In the genomic region with DNA sequence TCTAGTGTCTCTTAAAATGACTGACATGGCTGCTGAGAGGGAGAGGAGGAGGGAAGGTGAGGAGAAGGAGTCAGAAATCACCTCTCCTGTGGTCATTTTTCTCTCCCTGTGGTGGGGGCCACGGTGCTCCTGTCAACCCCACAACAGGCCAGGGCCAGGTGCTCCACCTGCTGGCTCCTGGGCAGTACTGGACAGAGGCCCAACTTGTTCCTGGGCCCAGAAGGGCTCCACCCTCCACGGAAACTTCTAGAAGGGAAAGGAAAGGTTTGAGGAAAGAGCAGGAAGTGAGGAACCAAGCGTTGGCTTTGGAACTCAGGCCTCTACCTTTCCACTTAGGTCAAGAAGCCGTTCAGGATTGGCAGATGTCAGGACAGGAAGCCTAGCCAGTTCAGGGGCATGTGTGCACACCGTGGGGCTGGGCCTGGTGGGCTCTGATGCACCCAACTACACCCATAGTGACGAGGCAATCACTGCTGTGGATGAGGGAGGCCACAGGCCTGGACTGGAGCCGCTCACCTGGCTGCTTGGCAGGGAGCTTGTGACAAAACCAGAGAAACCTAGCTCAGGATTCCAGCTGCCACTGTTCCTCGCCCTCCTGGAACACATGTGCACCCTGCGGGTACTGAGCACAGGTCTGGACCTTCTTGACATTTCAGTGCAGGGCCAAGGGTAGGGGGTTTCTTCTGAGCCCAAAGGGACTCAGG, we compare ENCODE assay signal across 8 cellular contexts. TPM values are rescaled to one million over a fixed set of nuclear protein-coding genes. Genes with fewer than 3 reads are reported as not detected.
DNase-seq lines count a peak whose midpoint lies in the region; ATAC-seq and TF ChIP-seq lines count a peak whose summit lies in the region.

No MANE protein-coding gene starts in this region.

- H3K4me1 Mint-ChIP-seq in activated T-helper 17 cell treated with anti-CD3 and anti-CD28 coated beads, Interleukin-2, amount 50 U/mL, for 72 hours = no peaks in the 10 kb centered on the region

- no peaks in the 10 kb centered on the region for H3K27me3 ChIP-seq in HL-60 (ENCODE audit: insufficient read depth, poor library complexity, severe bottlenecking)

- no peaks in the 10 kb centered on the region for H3K9me3 Mint-ChIP-seq in activated T-helper 17 cell treated with anti-CD3 and anti-CD28 coated beads, Interleukin-2, amount 50 U/mL, for 72 hours

- no peak overlapping the region for H3K4me3 ChIP-seq in HL-60 (replicated peaks; ENCODE audit: insufficient read depth, low read length)

- H3K27me3 Mint-ChIP-seq in activated T-helper 17 cell treated with anti-CD3 and anti-CD28 coated beads, Interleukin-2, amount 50 U/mL, for 72 hours = peaks cover 10% of the 10 kb centered on the region

- no peaks in the 10 kb centered on the region for H3K36me3 Mint-ChIP-seq in activated T-helper 17 cell treated with anti-CD3 and anti-CD28 coated beads, Interleukin-2, amount 50 U/mL, for 72 hours (ENCODE audit: low read depth)

- DNase-seq in DMS53 (lab: John Stamatoyannopoulos, UW) (peak; percentile 80), HL-60 (ENCODE audit: low read depth in 1 of 2, low spot score in 1 of 2) (peak in 1 of 2 experiments; percentile 14), left kidney (ENCODE audit: low read depth, low spot score) (peak; percentile 54)
- DNase-seq in NK-92 treated with Interleukin-12 subunit alpha and Interleukin-12 subunit beta, amount 100 ng/mL, for 24 hours (lab: John Stamatoyannopoulos, UW) = no peak

- peak; percentile 38 for TF ChIP-seq CTCF in HL-60 (IDR thresholded peaks at IDR 0.05; ENCODE audit: insufficient read depth, low read length)

- no peak overlapping the region for H3K4me3 Mint-ChIP-seq in activated T-helper 17 cell treated with anti-CD3 and anti-CD28 coated beads, Interleukin-2, amount 50 U/mL, for 72 hours

- ATAC-seq in activated T-helper 17 cell treated with anti-CD3 and anti-CD28 coated beads, Interleukin-2, amount 50 U/mL, for 72 hours (replicated peaks) = peak; percentile 64
- ATAC-seq in HG03520 (IDR thresholded peaks at IDR 0.05; ENCODE audit: unreplicated experiment) (no peak), GM21576 (IDR thresholded peaks at IDR 0.05; ENCODE audit: unreplicated experiment) (no peak), HG03025 (IDR thresholded peaks at IDR 0.05; ENCODE audit: low FRiP score, unreplicated experiment) (no peak)

- H3K27ac ChIP-seq in HL-60 (replicated peaks) = no peak overlapping the region

- no peak overlapping the region for H3K27ac Mint-ChIP-seq in activated T-helper 17 cell treated with anti-CD3 and anti-CD28 coated beads, Interleukin-2, amount 50 U/mL, for 72 hours

RNA-seq across cellular contexts. Expression of a gene that starts 36.1 kb away (rescaled TPM):
- under 1 TPM in 1 of 2 donors, not detected in 1; 0.13 TPM for total RNA-seq in activated T-helper 17 cell treated with anti-CD3 and anti-CD28 coated beads, Interleukin-2, amount 50 U/mL, for 72 hours
